Comparison of ENCODE assay signal across 8 cellular contexts in genomic region chr6:87832025-87832825, GRCh38.
DNase-seq lines count a peak whose midpoint lies in the region; ATAC-seq and TF ChIP-seq lines count a peak whose summit lies in the region.

No MANE protein-coding gene starts in this region.

- H3K4me3 ChIP-seq in SK-N-SH (ENCODE audit: low read depth in 2 of 2, low read length in 1 of 2) (peak overlapping the region; percentile 46 to 51), epithelial cell of proximal tubule (ENCODE audit: low read depth, low read length) (peak overlapping the region; percentile 50), osteoblast (ENCODE audit: insufficient read depth, low read length) (peak overlapping the region; percentile 72)

- POLR2A ChIA-PET in SK-N-SH (lab: Yijun Ruan, JAX), result no interaction called here

- H3K9me2 ChIP-seq in SK-N-SH, result no peaks in the 10 kb centered on the region

- H3K4me2 ChIP-seq in SK-N-SH (peak overlapping the region; percentile 56), osteoblast (ENCODE audit: insufficient read depth, low read length) (peak overlapping the region; percentile 90)

- no peak for DNase-seq in activated CD4-positive, CD25-positive, alpha-beta regulatory T cell treated with anti-CD3 and anti-CD28 coated beads, Interleukin-2, amount 50 U/mL, for 72 hours
- DNase-seq in LHCN-M2 (ENCODE audit: low read depth), result peak; percentile 26
- DNase-seq in SK-N-SH, result peak; percentile 28
- DNase-seq in epithelial cell of proximal tubule (ENCODE audit: low read depth), result peak; percentile 26
- no peak for DNase-seq in osteoblast (ENCODE audit: insufficient read length, low spot score, missing footprints)
- DNase-seq in activated CD4-positive, alpha-beta T cell treated with anti-CD3 and anti-CD28 coated beads for 48 hours, result no peak

- H3K27me3 ChIP-seq in SK-N-SH (ENCODE audit: insufficient read depth) (no peaks in the 10 kb centered on the region), osteoblast (ENCODE audit: insufficient read depth, low read length) (peaks cover 9% of the 10 kb centered on the region)

- H4K20me1 ChIP-seq in SK-N-SH (ENCODE audit: insufficient read depth) (no peaks in the 10 kb centered on the region), osteoblast (ENCODE audit: insufficient read depth, low read length) (no peaks in the 10 kb centered on the region)

- H3K27ac ChIP-seq in SK-N-SH (ENCODE audit: low read depth in 2 of 2, low read length in 1 of 2) (no peak overlapping the region), osteoblast (ENCODE audit: low read depth, low read length) (peak overlapping the region; percentile 63)

- H3K4me1 ChIP-seq in SK-N-SH (ENCODE audit: control insufficient read depth in 1 of 2, insufficient read depth in 2 of 2, low read depth in 1 of 2, low read length in 1 of 2), result no peaks in the 10 kb centered on the region
- peaks cover 4% of the 10 kb centered on the region for H3K4me1 ChIP-seq in osteoblast (ENCODE audit: insufficient read depth, low read length)

- TF ChIP-seq EP300 in SK-N-SH (IDR thresholded peaks at IDR 0.05; ENCODE audit: borderline replicate concordance in 1 of 2, low read depth in 1 of 2, low read length in 1 of 2), result no peak

- H3K79me2 ChIP-seq in SK-N-SH (ENCODE audit: insufficient read depth) (no peaks in the 10 kb centered on the region), osteoblast (ENCODE audit: insufficient read depth, low read length) (no peaks in the 10 kb centered on the region)

- H3K9ac ChIP-seq in SK-N-SH, result peak overlapping the region; percentile 13; the same call in 1 of the 2 replicates

- ATAC-seq in activated CD4-positive, CD25-positive, alpha-beta regulatory T cell treated with anti-CD3 and anti-CD28 coated beads, Interleukin-2, amount 50 U/mL, for 24 hours, result peak; percentile 41 to 48
- ATAC-seq in GM21825 (IDR thresholded peaks at IDR 0.05; ENCODE audit: unreplicated experiment), result peak; percentile 59

- CTCF ChIA-PET in SK-N-SH (lab: Yijun Ruan, JAX), result interaction anchor here (0.6 to 2.2 kb wide), 22 partner anchors 12 to 1041 kb away, joined by 3 to 16 read pairs (median 3); no protein-coding TSS in a partner anchor

- peak; percentile 61 for TF ChIP-seq RAD21 in SK-N-SH (IDR thresholded peaks at IDR 0.05; ENCODE audit: low read length)

- WGBS in SK-N-SH (ENCODE audit: low lambda C conversion rate), result 15% methylated on average over 6 of the region's 6 CpGs

- TF ChIP-seq CTCF in SK-N-SH (IDR thresholded peaks at IDR 0.05) (peak; percentile 65), epithelial cell of proximal tubule (conservative IDR thresholded peaks at IDR 0.05; ENCODE audit: low read depth, low read length) (peak; percentile 58), osteoblast (IDR thresholded peaks at IDR 0.05; ENCODE audit: extremely low read depth, low read depth, low read length) (peak; percentile 52)

- H3K9me3 ChIP-seq in SK-N-SH (no peaks in the 10 kb centered on the region), osteoblast (ENCODE audit: low read depth, low read length) (no peaks in the 10 kb centered on the region)

- H2AFZ ChIP-seq in SK-N-SH (ENCODE audit: low read depth) (peak overlapping the region; percentile 85), osteoblast (ENCODE audit: low read length) (peak overlapping the region; percentile 84)

- H3K36me3 ChIP-seq in SK-N-SH (replicated peaks in 1 of 2; ENCODE audit: control insufficient read depth in 1 of 2, insufficient read depth in 2 of 2, low read length in 1 of 2), result no peaks in the 10 kb centered on the region
- no peaks in the 10 kb centered on the region for H3K36me3 ChIP-seq in osteoblast (ENCODE audit: insufficient read depth, low read length)

- H3F3A ChIP-seq in SK-N-SH (replicated peaks; ENCODE audit: insufficient read depth), result no peaks in the 10 kb centered on the region

TF ChIP-seq in SK-N-SH, 30 proteins besides CTCF, POLR2A, EP300 and RAD21:
- TF ChIP-seq SMC3 (IDR thresholded peaks at IDR 0.05; ENCODE audit: low read depth, low read length), result peak; percentile 33; the same call in 1 of the 2 replicates
- no peak for TF ChIP-seq TAF1 (IDR thresholded peaks at IDR 0.05; ENCODE audit: borderline replicate concordance, low read depth, low read length)
- TF ChIP-seq GATA2 (CRISPR knock-in tag; IDR thresholded peaks at IDR 0.05), result no peak
- TF ChIP-seq USF2 (IDR thresholded peaks at IDR 0.05; ENCODE audit: borderline replicate concordance, low read depth, low read length), result no peak
- no peak for TF ChIP-seq CHD2 (IDR thresholded peaks at IDR 0.05; ENCODE audit: low read length, partially characterized antibody)
- no peak for TF ChIP-seq NRF1 (IDR thresholded peaks at IDR 0.05; ENCODE audit: low read depth, low read length)

Comparison
In these comparisons a context has a peak if more than half of its experiments do, and no peak if none do; other contexts are left out.
1. DNase-seq: peak in LHCN-M2 (single experiment), SK-N-SH (single experiment) and epithelial cell of proximal tubule (single experiment); none in activated CD4-positive, CD25-positive, alpha-beta regulatory T cell treated with anti-CD3 and anti-CD28 coated beads, Interleukin-2, amount 50 U/mL, for 72 hours (single experiment), osteoblast (single experiment) and activated CD4-positive, alpha-beta T cell treated with anti-CD3 and anti-CD28 coated beads for 48 hours (single experiment).
2. Peak in every context shown above with its lines, with median percentiles within 50 percentile points of each other: H3K4me3 ChIP-seq and CTCF ChIP-seq.